In genomic region chr15:48855501-48856440, GRCh38 we compare ENCODE assay signal across 8 cellular contexts. TPM values are rescaled to one million over a fixed set of nuclear protein-coding genes. Genes with fewer than 3 reads are reported as not detected.
A peak's percentile ranks its signal among the peaks of the same experiment; 100 is the strongest.
DNase-seq lines count a peak whose midpoint lies in the region; ATAC-seq and TF ChIP-seq lines count a peak whose summit lies in the region.

No MANE protein-coding gene starts in this region.

- ATAC-seq in HG03457 (IDR thresholded peaks at IDR 0.05; ENCODE audit: unreplicated experiment): no peak

- H3K4me1 Mint-ChIP-seq in brain: peaks cover 24% of the 10 kb centered on the region
- H3K4me1 Mint-ChIP-seq in activated naive CD4-positive, alpha-beta T cell treated with anti-CD3 and anti-CD28 coated beads for 36 hours (ENCODE audit: low read depth): no peaks in the 10 kb centered on the region

- intact Hi-C loops in activated naive CD4-positive, alpha-beta T cell treated with anti-CD3 and anti-CD28 coated beads for 36 hours (cut with micrococcal nuclease): loop anchor here (5.0 kb wide), 1 partner anchor 498 kb away; no protein-coding TSS in a partner anchor

- TF ChIP-seq CTCF in LNCAP (IDR thresholded peaks at IDR 0.05) (peak; percentile 63; the same call in 1 of the 2 replicates), brain (conservative IDR thresholded peaks at IDR 0.05) (peak; percentile 36 to 55)

- DNase-seq in COLO668 (lab: John Stamatoyannopoulos, UW; ENCODE audit: unreplicated experiment): peak; percentile 12
- peak; percentile 23 for DNase-seq in medulla oblongata (ENCODE audit: extremely low spot score)
- no peak for DNase-seq in NCI-H1436 treated with DMSO at 0.1 percent for 48 hours (lab: John Stamatoyannopoulos, UW)
- DNase-seq in activated gamma-delta T cell (lab: John Stamatoyannopoulos, UW): no peak
- no peak for DNase-seq in activated naive CD4-positive, alpha-beta T cell treated with anti-CD3 and anti-CD28 coated beads for 36 hours

- CTCF ChIA-PET in activated naive CD4-positive, alpha-beta T cell treated with anti-CD3 and anti-CD28 coated beads for 36 hours (lab: Charles Lee): no interaction called here

- peaks cover 24% of the 10 kb centered on the region for H3K36me3 Mint-ChIP-seq in brain
- H3K36me3 Mint-ChIP-seq in activated naive CD4-positive, alpha-beta T cell treated with anti-CD3 and anti-CD28 coated beads for 36 hours (ENCODE audit: low read depth): no peaks in the 10 kb centered on the region

- no peaks in the 10 kb centered on the region for H3K27me3 Mint-ChIP-seq in brain
- peaks cover 2% of the 10 kb centered on the region for H3K27me3 Mint-ChIP-seq in activated naive CD4-positive, alpha-beta T cell treated with anti-CD3 and anti-CD28 coated beads for 36 hours (ENCODE audit: low read depth)

- H3K9me3 Mint-ChIP-seq in brain: peaks cover 0 to 4% (median 0%) of the 10 kb centered on the region in 5 experiments
- H3K9me3 Mint-ChIP-seq in activated naive CD4-positive, alpha-beta T cell treated with anti-CD3 and anti-CD28 coated beads for 36 hours: no peaks in the 10 kb centered on the region

- peak overlapping the region in 1 of 5 experiments; percentile 11 for H3K27ac Mint-ChIP-seq in brain
- H3K27ac Mint-ChIP-seq in activated naive CD4-positive, alpha-beta T cell treated with anti-CD3 and anti-CD28 coated beads for 36 hours: no peak overlapping the region

- H3K4me3 Mint-ChIP-seq in brain: no peak overlapping the region
- no peak overlapping the region for H3K4me3 Mint-ChIP-seq in activated naive CD4-positive, alpha-beta T cell treated with anti-CD3 and anti-CD28 coated beads for 36 hours

RNA-seq across cellular contexts. Expression of gene EID1, which starts 22.2 kb away (rescaled TPM):
- 130 TPM for polyA plus RNA-seq in brain (ENCODE audit: insufficient read depth, low read depth, low replicate concordance)
- total RNA-seq in activated naive CD4-positive, alpha-beta T cell treated with anti-CD3 and anti-CD28 coated beads for 36 hours: 10 to 100 TPM; 43.2 to 48.4 TPM

RNA-seq across cellular contexts. Expression of gene CEP152, which starts 44.9 kb away (rescaled TPM):
- polyA plus RNA-seq in brain (ENCODE audit: insufficient read depth, low read depth, low replicate concordance): 1.1 TPM
- total RNA-seq in activated naive CD4-positive, alpha-beta T cell treated with anti-CD3 and anti-CD28 coated beads for 36 hours: 10 to 100 TPM; 55.1 to 62.0 TPM

Comparison
In these comparisons a context has a peak if more than half of its experiments do, and no peak if none do; other contexts are left out.
1. DNase-seq: peak in COLO668 (single experiment) and medulla oblongata (single experiment); none in NCI-H1436 treated with DMSO at 0.1 percent for 48 hours (single experiment), activated gamma-delta T cell (single experiment) and activated naive CD4-positive, alpha-beta T cell treated with anti-CD3 and anti-CD28 coated beads for 36 hours (single experiment).